ENCODE assay signal across 17 cellular contexts in genomic region chr5:142905375-142905774, GRCh38.
DNase-seq lines count a peak whose midpoint lies in the region; ATAC-seq and TF ChIP-seq lines count a peak whose summit lies in the region.
"Had no signal": no experiment of that assay in that cellular context is flagged by ENCODE, and none has a peak within 500 bp of the region (broad histone marks: within the 10 kb centered on the region; RNA-seq: fewer than 3 reads in every experiment).

No MANE protein-coding gene starts in this region.

- 77% methylated on average over 3 of the region's 3 CpGs for WGBS in smooth muscle cell (ENCODE audit: low lambda C conversion rate)

- DNase-seq in activated T-cell treated with anti-CD3 and anti-CD28 coated beads, Interleukin-2, amount 50 U/mL, for 72 hours, result no peak
- no peak for DNase-seq in activated T-cell treated with anti-CD3 and anti-CD28 coated beads, Interleukin-2, amount 50 U/mL, for 4 hours
- DNase-seq in T-helper 17 cell (no peak), smooth muscle cell (lab: John Stamatoyannopoulos, UW; ENCODE audit: unreplicated experiment) (no peak), WERI-Rb-1 (no peak), MV-4-11 (lab: John Stamatoyannopoulos, UW) (no peak)
- DNase-seq: 8988T; Calu3; CD4-positive, alpha-beta memory T cell; DMS79 treated with DMSO at 0.1 percent for 48 hours; GF-D8; H7; HFFc6 had no signal

- H3K4me3 Mint-ChIP-seq in activated T-cell treated with anti-CD3 and anti-CD28 coated beads, Interleukin-2, amount 50 U/mL, for 72 hours, result no peak overlapping the region
- no peak overlapping the region for H3K4me3 Mint-ChIP-seq in activated T-cell treated with anti-CD3 and anti-CD28 coated beads, Interleukin-2, amount 50 U/mL, for 4 hours
- H3K4me3 Mint-ChIP-seq in T-helper 17 cell, result no peak overlapping the region
- H3K4me3 Mint-ChIP-seq: CD14-positive monocyte; CD4-positive, alpha-beta memory T cell; GM23338; HFFc6 had no signal

- H3K4me3 ChIP-seq in smooth muscle cell, result no peak overlapping the region
- no peak overlapping the region for H3K4me3 ChIP-seq in WERI-Rb-1 (ENCODE audit: low read depth, low read length)
- H3K4me3 ChIP-seq: BLaER1, GM23338 had no signal

- no peaks in the 10 kb centered on the region for H3F3A ChIP-seq in smooth muscle cell (ENCODE audit: low read depth)

- peak; percentile 32 to 52 for ATAC-seq in activated T-cell treated with anti-CD3 and anti-CD28 coated beads, Interleukin-2, amount 50 U/mL, for 72 hours (replicated peaks in 1 of 2)
- no peak for ATAC-seq in activated T-cell treated with anti-CD3 and anti-CD28 coated beads, Interleukin-2, amount 50 U/mL, for 4 hours
- ATAC-seq in T-helper 17 cell, result no peak
- ATAC-seq in HG02885 (IDR thresholded peaks at IDR 0.05; ENCODE audit: poor library complexity, unreplicated experiment), result no peak
- ATAC-seq: GM23338 had no signal

- no peak overlapping the region for H3K9ac ChIP-seq in smooth muscle cell (ENCODE audit: low read depth)
- H3K9ac ChIP-seq: BLaER1 had no signal

- no peaks in the 10 kb centered on the region for H4K20me1 ChIP-seq in smooth muscle cell (ENCODE audit: low read depth)
- H4K20me1 ChIP-seq: BLaER1 had no signal

- no peaks in the 10 kb centered on the region for H3K79me2 ChIP-seq in smooth muscle cell (ENCODE audit: low read depth)

- TF ChIP-seq CTCF in smooth muscle cell (IDR thresholded peaks at IDR 0.05; ENCODE audit: borderline replicate concordance, insufficient read depth, poor library complexity, severe bottlenecking) (no peak), WERI-Rb-1 (IDR thresholded peaks at IDR 0.05; ENCODE audit: low read depth, low read length) (no peak)

- no peak overlapping the region for H2AFZ ChIP-seq in smooth muscle cell (ENCODE audit: low read depth)
- H2AFZ ChIP-seq: GM23338 had no signal

- H3K9me3 Mint-ChIP-seq in activated T-cell treated with anti-CD3 and anti-CD28 coated beads, Interleukin-2, amount 50 U/mL, for 72 hours, result no peaks in the 10 kb centered on the region
- no peaks in the 10 kb centered on the region for H3K9me3 Mint-ChIP-seq in activated T-cell treated with anti-CD3 and anti-CD28 coated beads, Interleukin-2, amount 50 U/mL, for 4 hours
- H3K9me3 Mint-ChIP-seq: CD14-positive monocyte, GM23338, HFFc6 had no signal

- peaks cover 7% of the 10 kb centered on the region for H3K4me1 Mint-ChIP-seq in activated T-cell treated with anti-CD3 and anti-CD28 coated beads, Interleukin-2, amount 50 U/mL, for 72 hours (ENCODE audit: low read depth)
- no peaks in the 10 kb centered on the region for H3K4me1 Mint-ChIP-seq in activated T-cell treated with anti-CD3 and anti-CD28 coated beads, Interleukin-2, amount 50 U/mL, for 4 hours (ENCODE audit: low read depth)
- peaks cover 4% of the 10 kb centered on the region for H3K4me1 Mint-ChIP-seq in T-helper 17 cell
- H3K4me1 Mint-ChIP-seq: CD4-positive, alpha-beta memory T cell had no signal

- H3K4me2 ChIP-seq in smooth muscle cell, result no peak overlapping the region
- H3K4me2 ChIP-seq: BLaER1, GM23338 had no signal

- no peaks in the 10 kb centered on the region for H3K36me3 ChIP-seq in smooth muscle cell (ENCODE audit: low read depth)
- no peaks in the 10 kb centered on the region for H3K36me3 ChIP-seq in WERI-Rb-1

- H3K27me3 ChIP-seq in smooth muscle cell (ENCODE audit: low read depth) (no peaks in the 10 kb centered on the region), WERI-Rb-1 (ENCODE audit: insufficient read depth, low read depth, severe bottlenecking) (no peaks in the 10 kb centered on the region)
- H3K27me3 ChIP-seq: BLaER1 had no signal

- peaks cover 0 to 7% of the 10 kb centered on the region in 2 donors for H3K36me3 Mint-ChIP-seq in activated T-cell treated with anti-CD3 and anti-CD28 coated beads, Interleukin-2, amount 50 U/mL, for 72 hours (ENCODE audit: insufficient read depth in 2 of 2)
- H3K36me3 Mint-ChIP-seq in activated T-cell treated with anti-CD3 and anti-CD28 coated beads, Interleukin-2, amount 50 U/mL, for 4 hours (ENCODE audit: insufficient read depth), result peaks cover 42% of the 10 kb centered on the region
- H3K36me3 Mint-ChIP-seq in T-helper 17 cell (ENCODE audit: low read depth), result peaks cover 17% of the 10 kb centered on the region

- H3K27me3 Mint-ChIP-seq in activated T-cell treated with anti-CD3 and anti-CD28 coated beads, Interleukin-2, amount 50 U/mL, for 72 hours (ENCODE audit: low read depth), result no peaks in the 10 kb centered on the region
- H3K27me3 Mint-ChIP-seq in activated T-cell treated with anti-CD3 and anti-CD28 coated beads, Interleukin-2, amount 50 U/mL, for 4 hours (ENCODE audit: low read depth), result no peaks in the 10 kb centered on the region
- no peaks in the 10 kb centered on the region for H3K27me3 Mint-ChIP-seq in T-helper 17 cell
- H3K27me3 Mint-ChIP-seq: CD4-positive, alpha-beta memory T cell had no signal

- H3K27ac ChIP-seq in smooth muscle cell (ENCODE audit: low read depth) (peak overlapping the region; percentile 34), WERI-Rb-1 (no peak overlapping the region)
- H3K27ac ChIP-seq: BLaER1 had no signal

- no peak overlapping the region for H3K27ac Mint-ChIP-seq in activated T-cell treated with anti-CD3 and anti-CD28 coated beads, Interleukin-2, amount 50 U/mL, for 72 hours
- peak overlapping the region; percentile 4 for H3K27ac Mint-ChIP-seq in T-helper 17 cell
- H3K27ac Mint-ChIP-seq: HFFc6 had no signal

- H3K4me1 ChIP-seq in smooth muscle cell (ENCODE audit: low read depth), result peaks cover 17% of the 10 kb centered on the region

- H3K9me3 ChIP-seq in T-helper 17 cell (ENCODE audit: control insufficient read depth, low read length, poor library complexity, severe bottlenecking) (no peaks in the 10 kb centered on the region), smooth muscle cell (replicated peaks; ENCODE audit: low read depth) (no peaks in the 10 kb centered on the region), WERI-Rb-1 (ENCODE audit: severe bottlenecking) (no peaks in the 10 kb centered on the region)
- H3K9me3 ChIP-seq: BLaER1 had no signal

Comparison
In these comparisons a context has a peak if more than half of its experiments do, and no peak if none do; other contexts are left out.
1. ATAC-seq: peak in activated T-cell treated with anti-CD3 and anti-CD28 coated beads, Interleukin-2, amount 50 U/mL, for 72 hours (2 of 2); none in activated T-cell treated with anti-CD3 and anti-CD28 coated beads, Interleukin-2, amount 50 U/mL, for 4 hours (0 of 2), T-helper 17 cell (single experiment) and HG02885 (single experiment).